12 cellular contexts compared by ENCODE assay signal in the genomic region with DNA sequence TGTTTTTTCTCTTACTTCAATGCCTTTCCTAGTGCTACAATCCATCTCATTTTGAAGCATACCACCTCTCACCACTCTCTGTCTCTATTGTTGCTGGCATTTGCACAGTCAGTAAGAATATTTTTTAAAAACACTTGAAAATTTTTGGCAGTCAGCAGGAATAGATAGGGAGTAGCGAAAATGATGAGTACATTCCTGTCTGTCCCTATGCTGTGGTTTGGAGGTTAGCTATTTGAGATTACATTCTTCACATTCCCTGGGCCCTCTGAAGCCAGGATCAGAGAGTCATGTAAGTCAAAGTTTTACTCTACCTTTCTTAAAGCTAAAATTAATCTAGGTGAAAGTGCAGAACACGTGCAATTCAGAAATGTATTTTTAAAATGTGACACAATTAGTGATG. TPM values are rescaled to one million over a fixed set of nuclear protein-coding genes. Genes with fewer than 3 reads are reported as not detected.
DNase-seq lines count a peak whose midpoint lies in the region; ATAC-seq and TF ChIP-seq lines count a peak whose summit lies in the region.
"Had no signal": no experiment of that assay in that cellular context is flagged by ENCODE, and none has a peak within 500 bp of the region (broad histone marks: within the 10 kb centered on the region; RNA-seq: fewer than 3 reads in every experiment).

No MANE protein-coding gene starts in this region.

- no peak for DNase-seq in left cardiac atrium
- DNase-seq in left ventricle myocardium superior = no peak
- DNase-seq in SW480 (ENCODE audit: low spot score) = peak; percentile 40
- DNase-seq in islet precursor cell = peak; percentile 73
- DNase-seq in endothelial cell (ENCODE audit: low spot score) = no peak
- no peak for DNase-seq in dorsolateral prefrontal cortex
- DNase-seq in inferior parietal cortex (ENCODE audit: extremely low spot score) = no peak
- DNase-seq: DMS53; effector memory CD4-positive, alpha-beta T cell; sigmoid colon had no signal

- intact Hi-C loops in left cardiac atrium (cut with DNase I) = no loop called here
- intact Hi-C loops in left ventricle myocardium superior (cut with micrococcal nuclease) = no loop called here
- intact Hi-C loops in dorsolateral prefrontal cortex (cut with DNase I) = no loop called here

- H3K27me3 ChIP-seq in dorsolateral prefrontal cortex = no peaks in the 10 kb centered on the region
- H3K27me3 ChIP-seq: sigmoid colon had no signal

- peak overlapping the region in 1 of 59 donors; percentile 90 for H3K27ac ChIP-seq in dorsolateral prefrontal cortex
- H3K27ac ChIP-seq: sigmoid colon, thoracic aorta had no signal

- TF ChIP-seq CTCF in endothelial cell (IDR thresholded peaks at IDR 0.05; ENCODE audit: unreplicated experiment) (no peak), dorsolateral prefrontal cortex (IDR thresholded peaks at IDR 0.05 in 54 of 56, conservative IDR thresholded peaks at IDR 0.05 in 2 of 56; ENCODE audit: low read depth in 1 of 56, partially characterized antibody in 56 of 56) (no peak)

- ATAC-seq in left cardiac atrium (peak; percentile 82 to 85), left ventricle myocardium superior (no peak), HG02759 (IDR thresholded peaks at IDR 0.05; ENCODE audit: unreplicated experiment) (no peak)

- H3K4me1 Mint-ChIP-seq in endothelial cell (ENCODE audit: unreplicated experiment) = peaks cover 8% of the 10 kb centered on the region

- no peaks in the 10 kb centered on the region for H3K36me3 Mint-ChIP-seq in endothelial cell (ENCODE audit: low read depth, unreplicated experiment)

- no peaks in the 10 kb centered on the region for H3K9me3 Mint-ChIP-seq in endothelial cell (ENCODE audit: unreplicated experiment)

- peak overlapping the region in 1 of 59 donors; percentile 0 for H3K4me3 ChIP-seq in dorsolateral prefrontal cortex
- H3K4me3 ChIP-seq: sigmoid colon, thoracic aorta had no signal

- H3K27ac Mint-ChIP-seq in endothelial cell (ENCODE audit: unreplicated experiment) = no peak overlapping the region

- no peaks in the 10 kb centered on the region for H3K27me3 Mint-ChIP-seq in endothelial cell (ENCODE audit: unreplicated experiment)

- H3K4me3 Mint-ChIP-seq in endothelial cell (ENCODE audit: unreplicated experiment) = no peak overlapping the region

RNA-seq across cellular contexts. Expression of a gene that starts 53.0 kb away (rescaled TPM):
- total RNA-seq in left cardiac atrium = 1 to 10 TPM; 7.2 to 8.7 TPM
- 3.6 TPM for total RNA-seq in left ventricle myocardium superior
- total RNA-seq in endothelial cell (ENCODE audit: unreplicated experiment) = 6.3 TPM
- 100 to 1,000 TPM; 157 to 311 (median 217) TPM for total RNA-seq in dorsolateral prefrontal cortex

Comparison
In these comparisons a context has a peak if more than half of its experiments do, and no peak if none do; other contexts are left out.
1. ATAC-seq: peak in left cardiac atrium (2 of 2); none in left ventricle myocardium superior (single experiment) and HG02759 (single experiment).
2. DNase-seq: peak in SW480 (single experiment) and islet precursor cell (single experiment); none in left cardiac atrium (single experiment), left ventricle myocardium superior (single experiment), endothelial cell (single experiment), dorsolateral prefrontal cortex (0 of 10) and inferior parietal cortex (single experiment).
3. RNA of a gene that starts 53.0 kb away (total RNA-seq): 157 to 311 TPM in dorsolateral prefrontal cortex; 7.2 to 8.7 TPM in left cardiac atrium, 6.3 TPM in endothelial cell (single experiment) and 3.6 TPM in left ventricle myocardium superior (single experiment); every median in the first group is over 10 times any median in the second.